24 cellular contexts compared by ENCODE assay signal in the genomic region with DNA sequence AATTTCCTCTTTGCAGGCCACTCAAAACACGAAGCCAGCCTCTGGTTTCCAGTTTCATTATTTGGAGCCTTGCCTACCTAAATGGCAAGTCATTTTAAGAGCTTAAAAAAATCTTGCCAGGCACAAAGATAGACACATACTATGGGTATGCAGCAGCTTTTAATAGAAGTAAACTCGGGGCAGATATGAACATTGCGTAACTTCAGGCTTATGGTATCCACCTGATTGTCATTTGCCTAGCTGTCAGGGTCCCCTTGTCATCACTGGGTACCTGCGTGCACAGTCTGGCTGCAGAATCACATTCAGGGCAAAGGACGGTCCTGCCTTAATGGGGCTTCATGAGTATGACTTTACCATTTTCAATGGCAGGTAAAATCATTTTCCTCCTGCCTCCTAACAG.
A peak's percentile ranks its signal among the peaks of the same experiment; 100 is the strongest.
DNase-seq lines count a peak whose midpoint lies in the region; ATAC-seq, FAIRE-seq and TF ChIP-seq lines count a peak whose summit lies in the region.
"Had no signal": no experiment of that assay in that cellular context is flagged by ENCODE, and none has a peak within 500 bp of the region (broad histone marks: within the 10 kb centered on the region; RNA-seq: fewer than 3 reads in every experiment).

No MANE protein-coding gene starts in this region.

- ATAC-seq in pancreas = no peak
- ATAC-seq in GM21360 (IDR thresholded peaks at IDR 0.05; ENCODE audit: unreplicated experiment) = no peak
- no peak for ATAC-seq in HG03139 (IDR thresholded peaks at IDR 0.05; ENCODE audit: unreplicated experiment)
- ATAC-seq: activated T-cell treated with anti-CD3 and anti-CD28 coated beads, Interleukin-2, amount 50 U/mL, for 4 hours; naive thymus-derived CD4-positive, alpha-beta T cell had no signal

- DNase-seq in RPMI7951 (ENCODE audit: low read depth) (peak; percentile 42), fibroblast of the aortic adventitia (ENCODE audit: low read depth) (peak; percentile 22), pancreas (no peak), T1000 (lab: John Stamatoyannopoulos, UW) (no peak)
- no peak for DNase-seq in stimulated activated naive CD4-positive, alpha-beta T cell (lab: John Stamatoyannopoulos, UW)
- DNase-seq: activated CD4-positive, alpha-beta T cell treated with anti-CD3 and anti-CD28 coated beads for 4 hours; activated T-cell treated with anti-CD3 and anti-CD28 coated beads, Interleukin-2, amount 50 U/mL, for 4 hours; adrenal gland; brain microvascular endothelial cell; DMS53; GF-D8; naive thymus-derived CD4-positive, alpha-beta T cell; NCI-H1092 treated with DMSO at 0.1 percent for 48 hours; NCI-H2029; NCI-H526 treated with DMSO at 0.1 percent for 48 hours; occipital lobe; stomach had no signal

- H3K9me3 ChIP-seq in pancreas = no peaks in the 10 kb centered on the region
- H3K9me3 ChIP-seq: adrenal gland, stomach, tibial nerve had no signal

- intact Hi-C loops in pancreas (cut with DNase I) = no loop called here

- FAIRE-seq in pancreas (lab: Jason Lieb, UNC) = no peak
- FAIRE-seq: A204.1, GM18507 had no signal

- 71 to 81% methylated on average over 5 of the region's 5 CpGs for WGBS in pancreas, 2 donors

- no peaks in the 10 kb centered on the region for H3K27me3 ChIP-seq in pancreas
- H3K27me3 ChIP-seq: adrenal gland, brain microvascular endothelial cell, stomach, tibial nerve had no signal

- no peak overlapping the region for H3K4me3 ChIP-seq in fibroblast of the aortic adventitia (ENCODE audit: low read depth, low read length)
- H3K4me3 ChIP-seq in pancreas = no peak overlapping the region
- H3K4me3 ChIP-seq: adrenal gland, coronary artery, stomach, tibial nerve had no signal

- H3K27ac ChIP-seq in 22Rv1 (peak overlapping the region; percentile 67), pancreas (peak overlapping the region in 3 of 4 donors; percentile 4 to 9 (median 5))
- H3K27ac ChIP-seq: adrenal gland, brain microvascular endothelial cell, coronary artery, stomach, tibial nerve had no signal

- no peak for TF ChIP-seq CTCF in 22Rv1 (IDR thresholded peaks at IDR 0.05)
- TF ChIP-seq CTCF in fibroblast of the aortic adventitia (IDR thresholded peaks at IDR 0.05; ENCODE audit: insufficient read depth, low read length) = no peak
- TF ChIP-seq CTCF in pancreas (IDR thresholded peaks at IDR 0.05) = no peak

- peaks cover 0 to 13% (median 0%) of the 10 kb centered on the region in 3 donors for H3K4me1 ChIP-seq in pancreas
- H3K4me1 ChIP-seq: adrenal gland, tibial nerve had no signal

- no peaks in the 10 kb centered on the region for H3K36me3 ChIP-seq in pancreas
- H3K36me3 ChIP-seq: adrenal gland, brain microvascular endothelial cell, stomach, tibial nerve had no signal

Comparison
In these comparisons a context has a peak if more than half of its experiments do, and no peak if none do; other contexts are left out.
1. DNase-seq: peak in RPMI7951 (single experiment) and fibroblast of the aortic adventitia (single experiment); none in pancreas (0 of 6), T1000 (single experiment) and stimulated activated naive CD4-positive, alpha-beta T cell (0 of 6).